17 cellular contexts compared by ENCODE assay signal in the genomic region with DNA sequence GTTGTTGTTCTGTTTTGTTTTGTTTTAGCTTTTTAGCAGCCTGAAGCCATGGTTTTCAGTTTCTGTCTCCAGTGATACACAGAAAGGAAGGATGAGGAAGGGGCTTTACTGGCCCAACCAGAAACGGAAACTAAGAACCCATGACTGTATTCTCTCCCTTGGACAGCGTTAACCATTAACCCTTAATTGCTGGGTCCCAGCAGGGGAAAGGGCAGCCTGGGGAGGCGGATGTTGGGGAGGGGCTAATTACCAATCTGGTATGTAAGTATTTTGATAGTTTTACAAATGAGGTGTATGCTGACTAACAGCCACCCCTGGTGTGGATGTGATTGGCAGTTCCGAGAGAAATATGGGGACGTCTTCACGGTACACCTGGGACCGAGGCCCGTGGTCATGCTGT. TPM values are rescaled to one million over a fixed set of nuclear protein-coding genes. Genes with fewer than 3 reads are reported as not detected.
"Had no signal": no experiment of that assay in that cellular context is flagged by ENCODE, and none has a peak within 500 bp of the region (broad histone marks: within the 10 kb centered on the region; RNA-seq: fewer than 3 reads in every experiment).

No MANE protein-coding gene starts in this region.

RNA-seq across cellular contexts. Expression of a gene that starts 12.6 kb away (rescaled TPM):
- total RNA-seq: cerebellum; esophagus muscularis mucosa; fibroblast of lung; foreskin keratinocyte; gastroesophageal sphincter; left ventricle myocardium inferior; mammary epithelial cell; mononuclear cell; natural killer cell treated with Interleukin-12 subunit alpha and Interleukin-12 subunit beta and Interleukin-15 and Interleukin-18, amount 100 ng/mL, for 72 hours; osteoblast; prostate gland; right cardiac atrium; thoracic aorta; tibial nerve; uterus had no signal
- polyA plus RNA-seq: fibroblast of lung, foreskin keratinocyte, heart left ventricle, immature natural killer cell, mammary epithelial cell, right cardiac atrium had no signal
